Comparison of ENCODE assay signal across 1 cellular context in the genomic region with DNA sequence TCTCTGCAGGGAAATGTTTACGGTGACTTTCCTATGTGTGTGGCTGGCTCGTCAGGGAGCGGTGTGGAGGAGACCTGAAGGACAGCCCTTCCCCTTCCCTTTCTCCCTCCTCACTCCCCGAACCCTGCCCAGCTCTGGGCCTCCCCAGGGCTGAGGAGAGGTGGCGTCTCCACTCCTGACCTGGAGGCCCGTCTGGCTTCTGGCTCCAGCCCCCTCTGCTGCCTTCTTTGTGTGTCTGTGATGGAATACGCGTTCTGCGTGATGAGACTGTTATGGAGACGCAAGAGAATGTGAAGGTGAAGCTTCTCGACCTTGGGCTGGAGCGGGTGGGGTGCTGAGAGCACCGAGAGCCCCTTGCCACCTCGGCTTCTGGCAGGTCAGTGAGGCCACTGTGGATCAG.
TF ChIP-seq lines count a peak whose summit lies in the region.

No MANE protein-coding gene starts in this region.

TF ChIP-seq in WTC11, 78 proteins besides CTCF, POLR2A, EP300 and RAD21 (continued from another document):
- TF ChIP-seq, protein P1, sequence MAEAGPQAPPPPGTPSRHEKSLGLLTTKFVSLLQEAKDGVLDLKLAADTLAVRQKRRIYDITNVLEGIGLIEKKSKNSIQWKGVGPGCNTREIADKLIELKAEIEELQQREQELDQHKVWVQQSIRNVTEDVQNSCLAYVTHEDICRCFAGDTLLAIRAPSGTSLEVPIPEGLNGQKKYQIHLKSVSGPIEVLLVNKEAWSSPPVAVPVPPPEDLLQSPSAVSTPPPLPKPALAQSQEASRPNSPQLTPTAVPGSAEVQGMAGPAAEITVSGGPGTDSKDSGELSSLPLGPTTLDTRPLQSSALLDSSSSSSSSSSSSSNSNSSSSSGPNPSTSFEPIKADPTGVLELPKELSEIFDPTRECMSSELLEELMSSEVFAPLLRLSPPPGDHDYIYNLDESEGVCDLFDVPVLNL (CRISPR knock-in tag; IDR thresholded peaks at IDR 0.05; ENCODE audit: borderline replicate concordance, low read depth) = no peak
- no peak for TF ChIP-seq NR3C1 (CRISPR knock-in tag; conservative IDR thresholded peaks at IDR 0.05; ENCODE audit: low read depth)
